ENCODE assay signal across 8 cellular contexts in genomic region chr1:98870959-98871903, GRCh38.
DNase-seq lines count a peak whose midpoint lies in the region; ATAC-seq and TF ChIP-seq lines count a peak whose summit lies in the region.

No MANE protein-coding gene starts in this region.

- POLR2A ChIA-PET in naive thymus-derived CD4-positive, alpha-beta T cell (lab: Charles Lee), result interaction anchor here (0.7 to 1.8 kb wide), 10 partner anchors 10 to 77 kb away, joined by 3 to 13 read pairs (median 3); no protein-coding TSS in a partner anchor

- in situ Hi-C loops in GM13976 (cut with MboI; ENCODE audit: low sequenced_read_pairs, unreplicated experiment), result no loop called here

- whole genome bisulfite sequencing in psoas muscle, 3 donors, result 75 to 76% (median 75%) methylated on average over 9 of the region's 9 CpGs

- DNase-seq in GM13976 (ENCODE audit: low spot score), result peak; percentile 57
- peak; percentile 4 for DNase-seq in activated T-cell treated with anti-CD3 and anti-CD28 coated beads, Interleukin-2, amount 50 U/mL, for 4 hours
- DNase-seq in naive thymus-derived CD4-positive, alpha-beta T cell, result peak in 8 of 9 donors; percentile 27 to 96 (median 92)
- DNase-seq in psoas muscle, result no peak
- DNase-seq in NCI-H345 treated with DMSO at 0.1 percent for 48 hours (lab: John Stamatoyannopoulos, UW; ENCODE audit: unreplicated experiment), result no peak
- no peak for DNase-seq in posterior vena cava (ENCODE audit: low spot score)

- peaks cover 18 to 24% of the 10 kb centered on the region in 2 donors for H3K4me1 ChIP-seq in naive thymus-derived CD4-positive, alpha-beta T cell (ENCODE audit: control insufficient read depth in 2 of 2, insufficient read depth in 2 of 2, low read length in 2 of 2)
- no peaks in the 10 kb centered on the region for H3K4me1 ChIP-seq in psoas muscle

- ATAC-seq in GM21786 (IDR thresholded peaks at IDR 0.05; ENCODE audit: unreplicated experiment) (peak; percentile 98), psoas muscle (no peak)
- ATAC-seq in activated T-cell treated with anti-CD3 and anti-CD28 coated beads, Interleukin-2, amount 50 U/mL, for 4 hours, result peak; percentile 91 to 93
- ATAC-seq in naive thymus-derived CD4-positive, alpha-beta T cell, result peak; percentile 96

- TF ChIP-seq CTCF in GM13976 (IDR thresholded peaks at IDR 0.05; ENCODE audit: borderline replicate concordance, control extremely low read depth, extremely low read depth, insufficient read depth, missing control alignments) (no peak), psoas muscle (IDR thresholded peaks at IDR 0.05) (no peak)

- peaks cover 46% of the 10 kb centered on the region for H3K9me3 Mint-ChIP-seq in activated T-cell treated with anti-CD3 and anti-CD28 coated beads, Interleukin-2, amount 50 U/mL, for 4 hours
- peaks cover 18 to 69% (median 28%) of the 10 kb centered on the region in 11 donors for H3K9me3 Mint-ChIP-seq in naive thymus-derived CD4-positive, alpha-beta T cell

- H3K36me3 ChIP-seq in KOPT-K1 (ENCODE audit: insufficient read depth, low read length), result no peaks in the 10 kb centered on the region
- H3K36me3 ChIP-seq in naive thymus-derived CD4-positive, alpha-beta T cell (ENCODE audit: control insufficient read depth in 2 of 3, insufficient read depth in 3 of 3, low read length in 3 of 3), result no peaks in the 10 kb centered on the region
- H3K36me3 ChIP-seq in psoas muscle (ENCODE audit: insufficient read depth in 1 of 2, low read depth in 1 of 2), result no peaks in the 10 kb centered on the region

- intact Hi-C loops in naive thymus-derived CD4-positive, alpha-beta T cell (cut with micrococcal nuclease), result loop anchor here (1.0 to 5.0 kb wide), 8 partner anchors 17 to 1167 kb away; a partner anchor contains a TSS
- intact Hi-C loops in psoas muscle (cut with DNase I) (no loop called here), posterior vena cava (cut with DNase I) (no loop called here)

- peak overlapping the region; percentile 79 for H3K4me3 Mint-ChIP-seq in activated T-cell treated with anti-CD3 and anti-CD28 coated beads, Interleukin-2, amount 50 U/mL, for 4 hours
- peak overlapping the region; percentile 74 to 91 (median 86) for H3K4me3 Mint-ChIP-seq in naive thymus-derived CD4-positive, alpha-beta T cell

- peak overlapping the region; percentile 88 to 97 (median 93) for H3K27ac Mint-ChIP-seq in naive thymus-derived CD4-positive, alpha-beta T cell

- no peaks in the 10 kb centered on the region for H3K27me3 ChIP-seq in naive thymus-derived CD4-positive, alpha-beta T cell (ENCODE audit: control insufficient read depth in 2 of 2, insufficient read depth in 2 of 2, low read length in 2 of 2)
- H3K27me3 ChIP-seq in psoas muscle (ENCODE audit: insufficient read depth in 3 of 3, low read length in 2 of 3), result no peaks in the 10 kb centered on the region

- peaks cover 22% of the 10 kb centered on the region for H3K4me1 Mint-ChIP-seq in activated T-cell treated with anti-CD3 and anti-CD28 coated beads, Interleukin-2, amount 50 U/mL, for 4 hours (ENCODE audit: low read depth)
- peaks cover 21 to 66% (median 47%) of the 10 kb centered on the region in 7 donors for H3K4me1 Mint-ChIP-seq in naive thymus-derived CD4-positive, alpha-beta T cell

- peaks cover 29% of the 10 kb centered on the region for H3K9me3 ChIP-seq in KOPT-K1 (ENCODE audit: insufficient read depth, low read length, poor library complexity, severe bottlenecking)
- H3K9me3 ChIP-seq in naive thymus-derived CD4-positive, alpha-beta T cell (ENCODE audit: control insufficient read depth in 2 of 3, low read length in 3 of 3), result peaks cover 0 to 11% (median 4%) of the 10 kb centered on the region in 3 experiments
- no peaks in the 10 kb centered on the region for H3K9me3 ChIP-seq in psoas muscle

- CTCF ChIA-PET in naive thymus-derived CD4-positive, alpha-beta T cell (lab: Charles Lee), result interaction anchor here (0.9 to 1.5 kb wide), 2 partner anchors 37 to 78 kb away, joined by 3 to 4 read pairs; no protein-coding TSS in a partner anchor

- peaks cover 8% of the 10 kb centered on the region for H3K36me3 Mint-ChIP-seq in activated T-cell treated with anti-CD3 and anti-CD28 coated beads, Interleukin-2, amount 50 U/mL, for 4 hours (ENCODE audit: insufficient read depth)
- H3K36me3 Mint-ChIP-seq in naive thymus-derived CD4-positive, alpha-beta T cell, result peaks cover 16 to 42% (median 32%) of the 10 kb centered on the region in 5 donors

- H3K27me3 Mint-ChIP-seq in activated T-cell treated with anti-CD3 and anti-CD28 coated beads, Interleukin-2, amount 50 U/mL, for 4 hours (ENCODE audit: low read depth), result no peaks in the 10 kb centered on the region
- H3K27me3 Mint-ChIP-seq in naive thymus-derived CD4-positive, alpha-beta T cell, result no peaks in the 10 kb centered on the region

- H3K4me3 ChIP-seq in naive thymus-derived CD4-positive, alpha-beta T cell (ENCODE audit: low read length), result peak overlapping the region; percentile 56
- H3K4me3 ChIP-seq in psoas muscle, result no peak overlapping the region

- H3K27ac ChIP-seq in KOPT-K1 (ENCODE audit: low read depth, low read length, poor library complexity, severe bottlenecking) (peak overlapping the region; percentile 84), psoas muscle (no peak overlapping the region)
- peak overlapping the region; percentile 83 for H3K27ac ChIP-seq in naive thymus-derived CD4-positive, alpha-beta T cell (ENCODE audit: low read depth, low read length)

Comparison
In these comparisons a context has a peak if more than half of its experiments do, and no peak if none do; other contexts are left out.
1. DNase-seq: peak in GM13976 (single experiment), activated T-cell treated with anti-CD3 and anti-CD28 coated beads, Interleukin-2, amount 50 U/mL, for 4 hours (single experiment) and naive thymus-derived CD4-positive, alpha-beta T cell (8 of 9); none in psoas muscle (0 of 2), NCI-H345 treated with DMSO at 0.1 percent for 48 hours (single experiment) and posterior vena cava (single experiment).
2. ATAC-seq: peak in GM21786 (single experiment), activated T-cell treated with anti-CD3 and anti-CD28 coated beads, Interleukin-2, amount 50 U/mL, for 4 hours (2 of 2) and naive thymus-derived CD4-positive, alpha-beta T cell (single experiment); none in psoas muscle (0 of 4).
3. intact Hi-C loops: an anchor here in naive thymus-derived CD4-positive, alpha-beta T cell (1.0 to 5.0 kb wide); none called in psoas muscle and posterior vena cava.